1 cellular context compared by ENCODE assay signal in genomic region chr19:10510301-10510802, GRCh38.
TF ChIP-seq lines count a peak whose summit lies in the region.

No MANE protein-coding gene starts in this region.

TF ChIP-seq in GM23338, 12 proteins besides CTCF, POLR2A, EP300 and RAD21 (continued from another document):
- TF ChIP-seq ZNF462 (CRISPR knock-in tag; IDR thresholded peaks at IDR 0.05) = no peak
- no peak for TF ChIP-seq EZH2 (IDR thresholded peaks at IDR 0.05; ENCODE audit: low read depth, unreplicated experiment)
- TF ChIP-seq NANOG (IDR thresholded peaks at IDR 0.05; ENCODE audit: borderline replicate concordance) = no peak
TF ChIP-seq in GM23338: peak in this region for 0.
